Comparison of ENCODE assay signal across 10 cellular contexts in genomic region chr9:93060746-93061259, GRCh38.
A peak's percentile ranks its signal among the peaks of the same experiment; 100 is the strongest.
DNase-seq lines count a peak whose midpoint lies in the region; ATAC-seq and TF ChIP-seq lines count a peak whose summit lies in the region.
"Had no signal": no experiment of that assay in that cellular context is flagged by ENCODE, and none has a peak within 500 bp of the region (broad histone marks: within the 10 kb centered on the region; RNA-seq: fewer than 3 reads in every experiment).

No MANE protein-coding gene starts in this region.

- no peaks in the 10 kb centered on the region for H3K9me2 ChIP-seq in OCI-LY1 (ENCODE audit: low read depth, low read length)

- peak overlapping the region; percentile 86 for H3K4me2 ChIP-seq in OCI-LY1 (ENCODE audit: low read length)

- H3K9me3 ChIP-seq in OCI-LY1 (ENCODE audit: low read length), result no peaks in the 10 kb centered on the region
- H3K9me3 ChIP-seq in effector memory CD4-positive, alpha-beta T cell (ENCODE audit: control insufficient read depth, low read length), result no peaks in the 10 kb centered on the region

- H2AFZ ChIP-seq in OCI-LY1 (ENCODE audit: low read length), result no peak overlapping the region

- peak overlapping the region; percentile 83 for H3K4me3 Mint-ChIP-seq in stimulated activated memory B cell treated with anti-CD40 and anti-IgM and Interleukin-4, amounts not matched to agents 10 μg/mL and 1 μg/mL and 100 μg/mL, for 72 hours

- no peaks in the 10 kb centered on the region for H3K9me3 Mint-ChIP-seq in stimulated activated memory B cell treated with anti-CD40 and anti-IgM and Interleukin-4, amounts not matched to agents 10 μg/mL and 1 μg/mL and 100 μg/mL, for 72 hours

- H3K36me3 ChIP-seq in OCI-LY1 (ENCODE audit: insufficient read depth, low read length), result peaks cover 13% of the 10 kb centered on the region
- peaks cover 12% of the 10 kb centered on the region for H3K36me3 ChIP-seq in effector memory CD4-positive, alpha-beta T cell (ENCODE audit: control insufficient read depth, insufficient read depth, low read length)

- no peaks in the 10 kb centered on the region for H3K27me3 ChIP-seq in OCI-LY1 (ENCODE audit: insufficient read depth, low read length)
- H3K27me3 ChIP-seq in effector memory CD4-positive, alpha-beta T cell (replicated peaks; ENCODE audit: control insufficient read depth, insufficient read depth, low read length, poor library complexity, severe bottlenecking), result no peaks in the 10 kb centered on the region

- no peaks in the 10 kb centered on the region for H4K20me1 ChIP-seq in OCI-LY1 (ENCODE audit: insufficient read depth, low read length)

- 0 out of 2 replicates have a peak, but pooled peaks cover 4% of the 10 kb centered on the region for H3F3A ChIP-seq in OCI-LY1 (ENCODE audit: insufficient read depth, low read length)

- peak overlapping the region; percentile 67 for H3K4me3 ChIP-seq in OCI-LY1 (ENCODE audit: low read depth, low read length, poor library complexity, severe bottlenecking)
- peak overlapping the region; percentile 66 for H3K4me3 ChIP-seq in effector memory CD4-positive, alpha-beta T cell (ENCODE audit: insufficient read depth, low read depth, low read length, poor library complexity, severe bottlenecking)

- H3K27me3 Mint-ChIP-seq in stimulated activated memory B cell treated with anti-CD40 and anti-IgM and Interleukin-4, amounts not matched to agents 10 μg/mL and 1 μg/mL and 100 μg/mL, for 72 hours, result no peaks in the 10 kb centered on the region

- peaks cover 10% of the 10 kb centered on the region for H3K36me3 Mint-ChIP-seq in stimulated activated memory B cell treated with anti-CD40 and anti-IgM and Interleukin-4, amounts not matched to agents 10 μg/mL and 1 μg/mL and 100 μg/mL, for 72 hours

- no peaks in the 10 kb centered on the region; the same call in 1 of the 2 replicates for H3K79me2 ChIP-seq in OCI-LY1 (ENCODE audit: insufficient read depth, low read length)

- peak overlapping the region; percentile 100 for H3K27ac Mint-ChIP-seq in stimulated activated memory B cell treated with anti-CD40 and anti-IgM and Interleukin-4, amounts not matched to agents 10 μg/mL and 1 μg/mL and 100 μg/mL, for 72 hours

- peaks cover 68% of the 10 kb centered on the region for H3K4me1 ChIP-seq in OCI-LY1 (ENCODE audit: insufficient read depth, low read length, severe bottlenecking)
- peaks cover 74% of the 10 kb centered on the region for H3K4me1 ChIP-seq in effector memory CD4-positive, alpha-beta T cell (ENCODE audit: control insufficient read depth, insufficient read depth, low read length, poor library complexity, severe bottlenecking)

- H3K9ac ChIP-seq in OCI-LY1 (ENCODE audit: low read length), result peak overlapping the region; percentile 86; the same call in 1 of the 2 replicates

- TF ChIP-seq CTCF in GM10266 (IDR thresholded peaks at IDR 0.05; ENCODE audit: control insufficient read depth, insufficient read depth, low read depth, missing control alignments) (no peak), OCI-LY1 (IDR thresholded peaks at IDR 0.05; ENCODE audit: low read length) (no peak)

- DNase-seq in GM10266 (ENCODE audit: extremely low spot score), result peak; percentile 51
- DNase-seq in effector memory CD4-positive, alpha-beta T cell, result no peak
- DNase-seq in NCI-H510A treated with DMSO at 0.1 percent for 48 hours (lab: John Stamatoyannopoulos, UW), result no peak
- DNase-seq in T1000 (lab: John Stamatoyannopoulos, UW), result no peak
- DNase-seq: activated effector memory CD4-positive, alpha-beta T cell treated with anti-CD3 and anti-CD28 coated beads, Interleukin-2, amount 50 U/mL, for 16 hours; KG1; SIG-M5 had no signal

- ATAC-seq in stimulated activated memory B cell treated with anti-CD40 and anti-IgM and Interleukin-4, amounts not matched to agents 10 μg/mL and 1 μg/mL and 100 μg/mL, for 72 hours, result no peak
- no peak for ATAC-seq in GM19035 (IDR thresholded peaks at IDR 0.05; ENCODE audit: unreplicated experiment)

- H3K27ac ChIP-seq in OCI-LY1 (ENCODE audit: low read depth, low read length, poor library complexity, severe bottlenecking), result peak overlapping the region; percentile 99
- H3K27ac ChIP-seq in effector memory CD4-positive, alpha-beta T cell (ENCODE audit: insufficient read depth, low read length, poor library complexity, severe bottlenecking), result peak overlapping the region; percentile 89

- peaks cover 84% of the 10 kb centered on the region for H3K4me1 Mint-ChIP-seq in stimulated activated memory B cell treated with anti-CD40 and anti-IgM and Interleukin-4, amounts not matched to agents 10 μg/mL and 1 μg/mL and 100 μg/mL, for 72 hours
